14 cellular contexts compared by ENCODE assay signal in the genomic region with DNA sequence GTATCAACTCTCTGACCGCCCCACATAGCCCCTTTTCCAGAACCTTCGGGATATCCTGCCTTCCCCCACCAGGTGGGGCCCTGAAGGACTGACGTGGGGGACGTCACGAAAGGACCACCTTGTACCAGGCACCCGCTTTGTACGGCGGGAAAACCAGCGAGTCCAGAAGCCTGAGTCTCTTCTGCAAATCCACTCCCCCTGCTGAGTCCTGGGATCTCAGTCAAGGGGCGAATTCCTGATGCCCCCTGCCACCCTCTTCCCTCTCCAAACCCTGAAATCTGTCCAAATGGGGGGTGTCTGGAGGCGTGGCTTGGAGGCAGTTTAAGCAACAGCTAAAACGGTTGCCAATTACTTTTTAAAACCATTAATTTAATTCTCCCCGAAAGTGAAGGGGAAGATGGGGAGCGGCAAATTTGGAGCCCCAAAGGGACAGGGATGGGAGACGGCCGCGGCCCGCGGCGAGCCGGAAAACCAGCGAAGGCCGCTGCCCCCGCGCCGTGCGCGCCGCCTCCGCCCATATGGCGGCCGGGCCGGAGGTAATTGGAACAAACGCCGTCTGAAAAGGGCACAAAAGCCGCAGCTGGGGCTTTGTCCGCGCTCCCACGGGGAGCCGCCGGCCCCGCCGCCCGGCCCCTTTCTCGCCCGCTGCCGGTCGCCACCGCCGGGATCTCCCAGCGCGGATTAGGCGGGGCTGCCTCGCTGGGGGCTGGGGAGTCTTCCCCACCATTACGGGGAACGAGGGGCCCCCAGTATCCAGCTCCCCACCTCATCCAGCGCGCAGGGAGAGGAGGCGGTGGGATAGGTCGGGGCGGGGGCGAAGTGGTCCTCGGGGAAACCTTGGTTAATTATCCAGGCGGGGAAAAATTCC. TPM values are rescaled to one million over a fixed set of nuclear protein-coding genes. Genes with fewer than 3 reads are reported as not detected.
DNase-seq lines count a peak whose midpoint lies in the region; ATAC-seq and TF ChIP-seq lines count a peak whose summit lies in the region.
"Had no signal": no experiment of that assay in that cellular context is flagged by ENCODE, and none has a peak within 500 bp of the region (broad histone marks: within the 10 kb centered on the region; RNA-seq: fewer than 3 reads in every experiment).

No MANE protein-coding gene starts in this region.

- peak overlapping the region; percentile 27 for H3K9ac ChIP-seq in NT2/D1 (ENCODE audit: insufficient read length, low read depth)

- H3K4me1 Mint-ChIP-seq in activated naive CD8-positive, alpha-beta T cell treated with anti-CD3 and anti-CD28 coated beads, Interleukin-2, amount 10 ng/mL, durations not matched to agents 7 days and 5 days = peaks cover 25% of the 10 kb centered on the region
- peaks cover 25% of the 10 kb centered on the region for H3K4me1 Mint-ChIP-seq in activated naive CD8-positive, alpha-beta T cell treated with anti-CD3 and anti-CD28 coated beads for 36 hours
- H3K4me1 Mint-ChIP-seq in glutamatergic neuron (ENCODE audit: low read depth, unreplicated experiment) = peaks cover 16% of the 10 kb centered on the region

- H3K27ac Mint-ChIP-seq in activated naive CD8-positive, alpha-beta T cell treated with anti-CD3 and anti-CD28 coated beads, Interleukin-2, amount 10 ng/mL, durations not matched to agents 7 days and 5 days = no peak overlapping the region
- no peak overlapping the region for H3K27ac Mint-ChIP-seq in activated naive CD8-positive, alpha-beta T cell treated with anti-CD3 and anti-CD28 coated beads for 36 hours
- no peak overlapping the region for H3K27ac Mint-ChIP-seq in glutamatergic neuron (ENCODE audit: unreplicated experiment)
- H3K27ac Mint-ChIP-seq: CD14-positive monocyte had no signal

- peak overlapping the region; percentile 28 for H3K4me3 Mint-ChIP-seq in activated naive CD8-positive, alpha-beta T cell treated with anti-CD3 and anti-CD28 coated beads, Interleukin-2, amount 10 ng/mL, durations not matched to agents 7 days and 5 days
- no peak overlapping the region for H3K4me3 Mint-ChIP-seq in activated naive CD8-positive, alpha-beta T cell treated with anti-CD3 and anti-CD28 coated beads for 36 hours
- H3K4me3 Mint-ChIP-seq in glutamatergic neuron (ENCODE audit: unreplicated experiment) = peak overlapping the region; percentile 55

- H3K27me3 ChIP-seq in NT2/D1 (ENCODE audit: insufficient read depth, insufficient read length) = peaks cover 99% of the 10 kb centered on the region
- H3K27me3 ChIP-seq in spleen (replicated peaks in 1 of 7) = peaks cover 4 to 100% (median 88%) of the 10 kb centered on the region in 7 donors
- H3K27me3 ChIP-seq: SJCRH30 had no signal

- no peak for DNase-seq in activated naive CD8-positive, alpha-beta T cell treated with anti-CD3 and anti-CD28 coated beads, Interleukin-2, amount 10 ng/mL, durations not matched to agents 7 days and 5 days
- no peak for DNase-seq in activated naive CD8-positive, alpha-beta T cell treated with anti-CD3 and anti-CD28 coated beads for 36 hours
- DNase-seq in NT2/D1 (ENCODE audit: low read depth, low spot score) (no peak), glutamatergic neuron (peak; percentile 63), spleen (no peak), AML-193 (lab: John Stamatoyannopoulos, UW) (no peak), T-helper 1 cell (no peak)
- DNase-seq: activated CD4-positive, alpha-beta T cell treated with anti-CD3 and anti-CD28 coated beads for 48 hours; NCI-H2171; SJCRH30 had no signal

- peak overlapping the region; percentile 9 for H3K4me3 ChIP-seq in NT2/D1 (ENCODE audit: insufficient read length, low read depth)
- peak overlapping the region in 5 of 8 donors; percentile 10 to 64 (median 23) for H3K4me3 ChIP-seq in spleen
- H3K4me3 ChIP-seq: SJCRH30 had no signal

- POLR2A ChIA-PET in activated naive CD8-positive, alpha-beta T cell treated with anti-CD3 and anti-CD28 coated beads, Interleukin-2, amount 10 ng/mL, durations not matched to agents 7 days and 5 days (lab: Charles Lee) = no interaction called here

- H3K9me3 ChIP-seq in NT2/D1 (ENCODE audit: insufficient read depth, low read length) = no peaks in the 10 kb centered on the region
- no peaks in the 10 kb centered on the region for H3K9me3 ChIP-seq in spleen
- H3K9me3 ChIP-seq: right atrium auricular region, SJCRH30 had no signal

- 2 to 4% (median 3%) methylated on average over 36 to 64 of the region's 64 CpGs for WGBS in spleen, 5 donors

- TF ChIP-seq CTCF in glutamatergic neuron (IDR thresholded peaks at IDR 0.05; ENCODE audit: partially characterized antibody, unreplicated experiment) (no peak), spleen (IDR thresholded peaks at IDR 0.05 in 8 of 11, conservative IDR thresholded peaks at IDR 0.05 in 3 of 11) (no peak)

- H3K27me3 Mint-ChIP-seq in activated naive CD8-positive, alpha-beta T cell treated with anti-CD3 and anti-CD28 coated beads, Interleukin-2, amount 10 ng/mL, durations not matched to agents 7 days and 5 days = peaks cover 78% of the 10 kb centered on the region
- H3K27me3 Mint-ChIP-seq in activated naive CD8-positive, alpha-beta T cell treated with anti-CD3 and anti-CD28 coated beads for 36 hours = peaks cover 91% of the 10 kb centered on the region
- peaks cover 37% of the 10 kb centered on the region for H3K27me3 Mint-ChIP-seq in glutamatergic neuron (ENCODE audit: unreplicated experiment)

- H3K27ac ChIP-seq in spleen = no peak overlapping the region
- H3K27ac ChIP-seq: right atrium auricular region, SJCRH30 had no signal

- H3K4me1 ChIP-seq in NT2/D1 (ENCODE audit: insufficient read depth, insufficient read length) (peaks cover 36% of the 10 kb centered on the region), spleen (peaks cover 32 to 66% (median 57%) of the 10 kb centered on the region in 6 donors)
- H3K4me1 ChIP-seq: SJCRH30 had no signal

- TF ChIP-seq POLR2A in spleen (IDR thresholded peaks at IDR 0.05) = no peak

- intact Hi-C loops in spleen (cut with DNase I; ENCODE audit: low total_unique reads) = loop anchor here (10.0 kb wide), 1 partner anchor 440 kb away; no protein-coding TSS in a partner anchor

- no peaks in the 10 kb centered on the region for H3K36me3 Mint-ChIP-seq in activated naive CD8-positive, alpha-beta T cell treated with anti-CD3 and anti-CD28 coated beads, Interleukin-2, amount 10 ng/mL, durations not matched to agents 7 days and 5 days
- no peaks in the 10 kb centered on the region for H3K36me3 Mint-ChIP-seq in activated naive CD8-positive, alpha-beta T cell treated with anti-CD3 and anti-CD28 coated beads for 36 hours
- H3K36me3 Mint-ChIP-seq in glutamatergic neuron (ENCODE audit: unreplicated experiment) = peaks cover 6% of the 10 kb centered on the region

- H3K36me3 ChIP-seq in NT2/D1 (ENCODE audit: insufficient read depth, insufficient read length, low read length) (no peaks in the 10 kb centered on the region), spleen (no peaks in the 10 kb centered on the region)
- H3K36me3 ChIP-seq: right atrium auricular region, SJCRH30 had no signal

- ATAC-seq in activated naive CD8-positive, alpha-beta T cell treated with anti-CD3 and anti-CD28 coated beads, Interleukin-2, amount 10 ng/mL, durations not matched to agents 7 days and 5 days (ENCODE audit: low read depth) = no peak
- ATAC-seq in GM19035 (IDR thresholded peaks at IDR 0.05; ENCODE audit: unreplicated experiment) = no peak

- peaks cover 3% of the 10 kb centered on the region for H3K9me3 Mint-ChIP-seq in activated naive CD8-positive, alpha-beta T cell treated with anti-CD3 and anti-CD28 coated beads, Interleukin-2, amount 10 ng/mL, durations not matched to agents 7 days and 5 days
- no peaks in the 10 kb centered on the region for H3K9me3 Mint-ChIP-seq in activated naive CD8-positive, alpha-beta T cell treated with anti-CD3 and anti-CD28 coated beads for 36 hours
- peaks cover 9% of the 10 kb centered on the region for H3K9me3 Mint-ChIP-seq in glutamatergic neuron (ENCODE audit: unreplicated experiment)

RNA-seq across cellular contexts. Expression of a gene that starts 6.6 kb away (rescaled TPM):
- not detected for total RNA-seq in activated naive CD8-positive, alpha-beta T cell treated with anti-CD3 and anti-CD28 coated beads, Interleukin-2, amount 10 ng/mL, durations not matched to agents 7 days and 5 days
- total RNA-seq in activated naive CD8-positive, alpha-beta T cell treated with anti-CD3 and anti-CD28 coated beads for 36 hours = not detected
- total RNA-seq in glutamatergic neuron (ENCODE audit: unreplicated experiment) (3.1 TPM), spleen (not detected)
- not detected for polyA plus RNA-seq in spleen
- total RNA-seq: right atrium auricular region, SJCRH30 had no signal
- polyA plus RNA-seq: CD14-positive monocyte, esophagus had no signal

RNA-seq across cellular contexts. Expression of a gene that starts 42.9 kb away (rescaled TPM):
- 1 to 10 TPM in 1 of 2 experiments, under 1 TPM in 1; 0.85 to 1.2 TPM for total RNA-seq in activated naive CD8-positive, alpha-beta T cell treated with anti-CD3 and anti-CD28 coated beads, Interleukin-2, amount 10 ng/mL, durations not matched to agents 7 days and 5 days
- under 1 TPM; 0.25 to 0.36 TPM for total RNA-seq in activated naive CD8-positive, alpha-beta T cell treated with anti-CD3 and anti-CD28 coated beads for 36 hours
- total RNA-seq in glutamatergic neuron (ENCODE audit: unreplicated experiment) (0.74 TPM), spleen (1 to 10 TPM; 2.0 to 8.4 (median 4.7) TPM)
- polyA plus RNA-seq in spleen = 10 to 100 TPM in 1 of 3 donors, 1 to 10 TPM in 2; 5.2 to 12.1 (median 8.9) TPM
